In genomic region chr15:64067564-64068030, GRCh38 we compare ENCODE assay signal across 8 cellular contexts. TPM values are rescaled to one million over a fixed set of nuclear protein-coding genes. Genes with fewer than 3 reads are reported as not detected.
A peak's percentile ranks its signal among the peaks of the same experiment; 100 is the strongest.
DNase-seq lines count a peak whose midpoint lies in the region; ATAC-seq and TF ChIP-seq lines count a peak whose summit lies in the region.

No MANE protein-coding gene starts in this region.

- no peak overlapping the region for H3K27ac Mint-ChIP-seq in activated T-helper 1 cell treated with anti-CD3 and anti-CD28 coated beads, Interleukin-12 subunit alpha, Interleukin-12 subunit beta, Interleukin-2, Interleukin-4 antibody, amounts not matched to agents 30 ng/mL and 10 ng/mL and 1 ng/mL, durations not matched to agents 14 hours and 24 hours and 36 hours

- H3K4me1 Mint-ChIP-seq in activated T-helper 1 cell treated with anti-CD3 and anti-CD28 coated beads, Interleukin-12 subunit alpha, Interleukin-12 subunit beta, Interleukin-2, Interleukin-4 antibody, amounts not matched to agents 30 ng/mL and 10 ng/mL and 1 ng/mL, durations not matched to agents 14 hours and 24 hours and 36 hours (ENCODE audit: low read depth): peaks cover 10% of the 10 kb centered on the region

- intact Hi-C loops in activated T-helper 1 cell treated with anti-CD3 and anti-CD28 coated beads, Interleukin-12 subunit alpha, Interleukin-12 subunit beta, Interleukin-2, Interleukin-4 antibody, amounts not matched to agents 30 ng/mL and 10 ng/mL and 1 ng/mL, durations not matched to agents 14 hours and 24 hours and 36 hours (cut with micrococcal nuclease): loop anchor here (1.0 to 5.0 kb wide), 8 partner anchors 120 to 775 kb away; no protein-coding TSS in a partner anchor

- no peaks in the 10 kb centered on the region for H3K27me3 Mint-ChIP-seq in activated T-helper 1 cell treated with anti-CD3 and anti-CD28 coated beads, Interleukin-12 subunit alpha, Interleukin-12 subunit beta, Interleukin-2, Interleukin-4 antibody, amounts not matched to agents 30 ng/mL and 10 ng/mL and 1 ng/mL, durations not matched to agents 14 hours and 24 hours and 36 hours (ENCODE audit: insufficient read depth)

- H3K4me1 ChIP-seq in thoracic aorta (ENCODE audit: control insufficient read depth in 1 of 2, low read depth in 2 of 2): peaks cover 5 to 17% of the 10 kb centered on the region in 2 donors

- H3K4me3 Mint-ChIP-seq in activated T-helper 1 cell treated with anti-CD3 and anti-CD28 coated beads, Interleukin-12 subunit alpha, Interleukin-12 subunit beta, Interleukin-2, Interleukin-4 antibody, amounts not matched to agents 30 ng/mL and 10 ng/mL and 1 ng/mL, durations not matched to agents 14 hours and 24 hours and 36 hours: no peak overlapping the region

- TF ChIP-seq CTCF in fibroblast of villous mesenchyme (IDR thresholded peaks at IDR 0.05; ENCODE audit: insufficient read depth, low read depth, low read length) (peak; percentile 76), thoracic aorta (IDR thresholded peaks at IDR 0.05) (peak; percentile 83)

- H3K27me3 ChIP-seq in thoracic aorta (replicated peaks; ENCODE audit: insufficient read depth): no peaks in the 10 kb centered on the region

- H3K9me3 ChIP-seq in thoracic aorta: no peaks in the 10 kb centered on the region

- no peak overlapping the region for H3K27ac ChIP-seq in thoracic aorta

- no peaks in the 10 kb centered on the region for H3K9me3 Mint-ChIP-seq in activated T-helper 1 cell treated with anti-CD3 and anti-CD28 coated beads, Interleukin-12 subunit alpha, Interleukin-12 subunit beta, Interleukin-2, Interleukin-4 antibody, amounts not matched to agents 30 ng/mL and 10 ng/mL and 1 ng/mL, durations not matched to agents 14 hours and 24 hours and 36 hours

- H3K36me3 ChIP-seq in thoracic aorta: no peaks in the 10 kb centered on the region

- H3K4me3 ChIP-seq in Jurkat, Clone E6-1 (ENCODE audit: low read length): peak overlapping the region; percentile 11; the same call in 1 of the 2 replicates
- H3K4me3 ChIP-seq in fibroblast of villous mesenchyme (ENCODE audit: low read depth, low read length) (no peak overlapping the region), thoracic aorta (no peak overlapping the region)

- peaks cover 9% of the 10 kb centered on the region for H3K36me3 Mint-ChIP-seq in activated T-helper 1 cell treated with anti-CD3 and anti-CD28 coated beads, Interleukin-12 subunit alpha, Interleukin-12 subunit beta, Interleukin-2, Interleukin-4 antibody, amounts not matched to agents 30 ng/mL and 10 ng/mL and 1 ng/mL, durations not matched to agents 14 hours and 24 hours and 36 hours (ENCODE audit: low read depth)

- ATAC-seq in thoracic aorta (ENCODE audit: insufficient number of reproducible peaks, low FRiP score, low read depth): no peak
- no peak for ATAC-seq in GM19351 (IDR thresholded peaks at IDR 0.05; ENCODE audit: unreplicated experiment)

- DNase-seq in EL: peak; percentile 68
- DNase-seq in Jurkat, Clone E6-1 (ENCODE audit: low read depth, low spot score): peak; percentile 75
- peak; percentile 66 for DNase-seq in RKO (ENCODE audit: low spot score)
- DNase-seq in activated T-helper 1 cell treated with anti-CD3 and anti-CD28 coated beads, Interleukin-12 subunit alpha, Interleukin-12 subunit beta, Interleukin-2, Interleukin-4 antibody, amounts not matched to agents 30 ng/mL and 10 ng/mL and 1 ng/mL, durations not matched to agents 14 hours and 24 hours and 36 hours (ENCODE audit: low spot score): peak; percentile 63
- peak; percentile 54 for DNase-seq in fibroblast of villous mesenchyme (ENCODE audit: low read depth)
- DNase-seq in nucleus accumbens (lab: John Stamatoyannopoulos, UW): peak in 47 of 56 donors; percentile 8 to 79 (median 38)
- DNase-seq in thoracic aorta (ENCODE audit: low spot score): no peak

RNA-seq across cellular contexts. Expression of gene DAPK2, which starts 21.3 kb away (rescaled TPM):
- polyA plus RNA-seq in Jurkat, Clone E6-1 (2012; ENCODE audit: insufficient read depth, insufficient read length): not detected
- total RNA-seq in activated T-helper 1 cell treated with anti-CD3 and anti-CD28 coated beads, Interleukin-12 subunit alpha, Interleukin-12 subunit beta, Interleukin-2, Interleukin-4 antibody, amounts not matched to agents 30 ng/mL and 10 ng/mL and 1 ng/mL, durations not matched to agents 14 hours and 24 hours and 36 hours: 8.6 and 8.7 TPM in 2 replicates
- 1.3 and 8.2 TPM in 2 replicates for total RNA-seq in fibroblast of villous mesenchyme
- total RNA-seq in thoracic aorta: 10 to 100 TPM in 1 of 2 donors, 1 to 10 TPM in 1; 6.1 to 10.6 TPM

RNA-seq across cellular contexts. Expression of gene CIAO2A, which starts 26.0 kb away (rescaled TPM):
- 59.9 TPM for polyA plus RNA-seq in Jurkat, Clone E6-1 (2012; ENCODE audit: insufficient read depth, insufficient read length)
- total RNA-seq in activated T-helper 1 cell treated with anti-CD3 and anti-CD28 coated beads, Interleukin-12 subunit alpha, Interleukin-12 subunit beta, Interleukin-2, Interleukin-4 antibody, amounts not matched to agents 30 ng/mL and 10 ng/mL and 1 ng/mL, durations not matched to agents 14 hours and 24 hours and 36 hours: 70.1 and 87.1 TPM in 2 replicates
- total RNA-seq in fibroblast of villous mesenchyme (55.1 and 62.6 TPM in 2 replicates), thoracic aorta (10 to 100 TPM; 16.9 to 24.4 TPM)

RNA-seq across cellular contexts. Expression of gene SNX1, which starts 28.2 kb away (rescaled TPM):
- 82.8 TPM for polyA plus RNA-seq in Jurkat, Clone E6-1 (2012; ENCODE audit: insufficient read depth, insufficient read length)
- total RNA-seq in activated T-helper 1 cell treated with anti-CD3 and anti-CD28 coated beads, Interleukin-12 subunit alpha, Interleukin-12 subunit beta, Interleukin-2, Interleukin-4 antibody, amounts not matched to agents 30 ng/mL and 10 ng/mL and 1 ng/mL, durations not matched to agents 14 hours and 24 hours and 36 hours: 139 and 147 TPM in 2 replicates
- total RNA-seq in fibroblast of villous mesenchyme (33.5 and 42.7 TPM in 2 replicates), thoracic aorta (100 to 1,000 TPM in 1 of 2 donors, 10 to 100 TPM in 1; 47.2 to 104 TPM)
